Comparison of ENCODE assay signal across 1 cellular context in genomic region chr7:152617056-152617455, GRCh38.
TF ChIP-seq lines count a peak whose summit lies in the region.

No MANE protein-coding gene starts in this region.

TF ChIP-seq in K562, 482 proteins besides CTCF, POLR2A, EP300 and RAD21 (continued from another document):
- TF ChIP-seq ZNF766 (CRISPR knock-in tag; conservative IDR thresholded peaks at IDR 0.05) (0 out of 2 replicates have a peak, but pooled peaks have one; percentile 24), ZNF561 (CRISPR knock-in tag; conservative IDR thresholded peaks at IDR 0.05) (no peak), ZNF146 (CRISPR knock-in tag; IDR thresholded peaks at IDR 0.05; ENCODE audit: unreplicated experiment) (no peak), TARDBP (IDR thresholded peaks at IDR 0.05) (no peak), ZBED1 (IDR thresholded peaks at IDR 0.05) (no peak), FOXA1 (IDR thresholded peaks at IDR 0.05; ENCODE audit: borderline replicate concordance) (no peak), MAFG (tag; conservative IDR thresholded peaks at IDR 0.05) (peak; percentile 62), CHD4 (IDR thresholded peaks at IDR 0.05; ENCODE audit: insufficient read depth, insufficient replicate concordance, low read depth, low read length, poor library complexity, severe bottlenecking) (no peak), C11orf30 (IDR thresholded peaks at IDR 0.05; ENCODE audit: low read depth) (0 out of 2 replicates have a peak, but pooled peaks have one; percentile 6), JUND (IDR thresholded peaks at IDR 0.05; ENCODE audit: borderline replicate concordance, low read depth, low read length) (peak; percentile 75; the same call in 1 of the 2 replicates), JUND (tag; IDR thresholded peaks at IDR 0.05; ENCODE audit: borderline replicate concordance, low read depth, low read length) (peak; percentile 84; the same call in 1 of the 3 replicates), BACH1 (tag; IDR thresholded peaks at IDR 0.05) (0 out of 2 replicates have a peak, but pooled peaks have one; percentile 30), WHSC1 (IDR thresholded peaks at IDR 0.05; ENCODE audit: low read length) (no peak), SOX6 (IDR thresholded peaks at IDR 0.05) (no peak), ZNF75A (CRISPR knock-in tag; IDR thresholded peaks at IDR 0.05) (no peak), SRSF7 (optimal IDR thresholded peaks at IDR 0.05; ENCODE audit: low read depth, low read length) (no peak), SMARCB1 (IDR thresholded peaks at IDR 0.05; ENCODE audit: insufficient read length, low read depth) (no peak), TBP (optimal IDR thresholded peaks at IDR 0.05; ENCODE audit: low read depth, low read length) (no peak), PCBP2 (IDR thresholded peaks at IDR 0.05; ENCODE audit: low read depth, low read length, poor library complexity, severe bottlenecking) (no peak), SFPQ (IDR thresholded peaks at IDR 0.05; ENCODE audit: low read depth, low read length) (no peak), ZNF217 (CRISPR knock-in tag; IDR thresholded peaks at IDR 0.05) (no peak), ZFP36 (IDR thresholded peaks at IDR 0.05; ENCODE audit: low read depth, low read length, partially characterized antibody) (peak; percentile 26), JUN (IDR thresholded peaks at IDR 0.05; ENCODE audit: borderline replicate concordance, low read depth, low read length) (peak; percentile 78), JUN (CRISPR knock-in tag; IDR thresholded peaks at IDR 0.05; ENCODE audit: borderline replicate concordance) (no peak), SMAD1 (IDR thresholded peaks at IDR 0.05; ENCODE audit: low read depth, low read length, partially characterized antibody) (no peak), GABPB2 (CRISPR knock-in tag; conservative IDR thresholded peaks at IDR 0.05) (no peak), MYNN (IDR thresholded peaks at IDR 0.05) (no peak), MYNN (CRISPR knock-in tag; IDR thresholded peaks at IDR 0.05) (no peak), CREBBP (IDR thresholded peaks at IDR 0.05; ENCODE audit: low read depth, low read length) (no peak), ZNF239 (CRISPR knock-in tag; IDR thresholded peaks at IDR 0.05) (peak; percentile 99), RBM25 (IDR thresholded peaks at IDR 0.05; ENCODE audit: low read depth, low read length, severe bottlenecking) (peak; percentile 26), ATF3 (IDR thresholded peaks at IDR 0.05) (peak; percentile 77), ATF3 (CRISPR knock-in tag; conservative IDR thresholded peaks at IDR 0.05) (no peak), L3MBTL2 (IDR thresholded peaks at IDR 0.05) (no peak)
TF ChIP-seq in K562: peak in this region for 16.
